Comparison of ENCODE assay signal across 8 cellular contexts in genomic region chr12:6536894-6537579, GRCh38. TPM values are rescaled to one million over a fixed set of nuclear protein-coding genes. Genes with fewer than 3 reads are reported as not detected.
DNase-seq lines count a peak whose midpoint lies in the region; ATAC-seq and TF ChIP-seq lines count a peak whose summit lies in the region.

No MANE protein-coding gene starts in this region.

- H3K4me1 Mint-ChIP-seq in effector memory CD8-positive, alpha-beta T cell (ENCODE audit: low read depth in 2 of 2) = peaks cover 56 to 57% of the 10 kb centered on the region in 2 donors

- no peaks in the 10 kb centered on the region for H3K27me3 ChIP-seq in GM06990 (replicated peaks; ENCODE audit: control insufficient read depth, insufficient read depth, low read length)
- no peaks in the 10 kb centered on the region for H3K27me3 ChIP-seq in Peyer's patch
- H3K27me3 ChIP-seq in prostate gland (replicated peaks; ENCODE audit: insufficient read depth) = no peaks in the 10 kb centered on the region

- no peak for TF ChIP-seq CTCF in GM06990 (IDR thresholded peaks at IDR 0.05; ENCODE audit: insufficient read depth, low read length, poor library complexity, severe bottlenecking)
- no peak for TF ChIP-seq CTCF in Peyer's patch (IDR thresholded peaks at IDR 0.05)
- TF ChIP-seq CTCF in prostate gland (IDR thresholded peaks at IDR 0.05) = no peak
- no peak for TF ChIP-seq CTCF in GM13977 (IDR thresholded peaks at IDR 0.05; ENCODE audit: extremely low read depth, insufficient read depth, missing control alignments)

- peak overlapping the region; percentile 100 for H3K27ac Mint-ChIP-seq in effector memory CD8-positive, alpha-beta T cell

- TF ChIP-seq POLR2A in Peyer's patch (IDR thresholded peaks at IDR 0.05) (no peak), prostate gland (IDR thresholded peaks at IDR 0.05) (no peak)

- H3K36me3 ChIP-seq in GM06990 (ENCODE audit: control insufficient read depth, insufficient read depth, low read length) (peaks cover 41% of the 10 kb centered on the region), Peyer's patch (peaks cover 0 to 33% (median 0%) of the 10 kb centered on the region in 3 donors), prostate gland (peaks cover 0 to 5% of the 10 kb centered on the region in 2 donors)

- H3K9me3 ChIP-seq in Peyer's patch (no peaks in the 10 kb centered on the region), prostate gland (no peaks in the 10 kb centered on the region)

- peak overlapping the region; percentile 97 for H3K4me3 ChIP-seq in GM06990 (replicated peaks; ENCODE audit: low read depth, low read length)
- H3K4me3 ChIP-seq in Peyer's patch = no peak overlapping the region
- no peak overlapping the region for H3K4me3 ChIP-seq in prostate gland

- in situ Hi-C loops in KBM-7 (cut with MboI; ENCODE audit: low pct_unique_long_range_greater_than_20kb, low sequenced_read_pairs) = no loop called here
- in situ Hi-C loops in GM13977 (cut with MboI; ENCODE audit: low pct_unique_long_range_greater_than_20kb, low sequenced_read_pairs, unreplicated experiment) = loop anchor here (10.0 kb wide), 1 partner anchor 112 kb away; no protein-coding TSS in a partner anchor

- H3K27ac ChIP-seq in Peyer's patch (peak overlapping the region; percentile 97 to 98 (median 98)), prostate gland (peak overlapping the region; percentile 65 to 90)

- WGBS in prostate gland = 60% methylated on average over 19 of the region's 19 CpGs

- H3K9me3 Mint-ChIP-seq in effector memory CD8-positive, alpha-beta T cell = no peaks in the 10 kb centered on the region

- H3K4me3 Mint-ChIP-seq in effector memory CD8-positive, alpha-beta T cell = peak overlapping the region; percentile 98 to 99

- intact Hi-C loops in prostate gland (cut with DNase I) = loop anchor here (5.0 kb wide), 1 partner anchor 210 kb away; no protein-coding TSS in a partner anchor

- peaks cover 75% of the 10 kb centered on the region for H3K36me3 Mint-ChIP-seq in effector memory CD8-positive, alpha-beta T cell (ENCODE audit: insufficient read depth)

- ATAC-seq in effector memory CD8-positive, alpha-beta T cell (replicated peaks) = no peak
- no peak for ATAC-seq in GM18502 (IDR thresholded peaks at IDR 0.05; ENCODE audit: poor library complexity, unreplicated experiment)

- H3K4me1 ChIP-seq in Peyer's patch (peaks cover 4 to 82% (median 38%) of the 10 kb centered on the region in 4 donors), prostate gland (replicated peaks) (peaks cover 12% of the 10 kb centered on the region)

- DNase-seq in GM06990 (ENCODE audit: extremely low read depth, insufficient read length) (no peak), Peyer's patch (no peak), prostate gland (ENCODE audit: low spot score) (no peak), KBM-7 (no peak), GM13977 (ENCODE audit: low spot score) (no peak), C1 segment of cervical spinal cord (lab: John Stamatoyannopoulos, UW) (no peak)
- DNase-seq in effector memory CD8-positive, alpha-beta T cell = no peak

- no peaks in the 10 kb centered on the region for H3K27me3 Mint-ChIP-seq in effector memory CD8-positive, alpha-beta T cell

RNA-seq across cellular contexts. Expression of gene GAPDH, which starts 2.7 kb away (rescaled TPM):
- total RNA-seq in Peyer's patch (1,000 to 10,000 TPM; 1,939 to 3,624 (median 2,830) TPM), prostate gland (1,000 to 10,000 TPM; 1,469 to 2,105 TPM)

RNA-seq across cellular contexts. Expression of gene IFFO1, which starts 18.8 kb away (rescaled TPM):
- total RNA-seq in Peyer's patch (10 to 100 TPM in 2 of 4 donors, 1 to 10 TPM in 2; 7.8 to 50.3 (median 9.5) TPM), prostate gland (10 to 100 TPM in 1 of 2 donors, 1 to 10 TPM in 1; 4.8 to 22.9 TPM)

RNA-seq across cellular contexts. Expression of gene NOP2, which starts 31.1 kb away (rescaled TPM):
- total RNA-seq in Peyer's patch = 100 to 1,000 TPM in 1 of 4 donors, 10 to 100 TPM in 3; 21.4 to 135 (median 43.6) TPM
- 10 to 100 TPM; 14.5 to 42.9 TPM for total RNA-seq in prostate gland

RNA-seq across cellular contexts. Expression of gene NCAPD2, which starts 43.1 kb away (rescaled TPM):
- 10 to 100 TPM; 26.1 to 86.6 (median 32.7) TPM for total RNA-seq in Peyer's patch
- 10 to 100 TPM; 86.7 to 99.0 TPM for total RNA-seq in prostate gland

RNA-seq across cellular contexts. Expression of gene MRPL51, which starts 44.0 kb away (rescaled TPM):
- total RNA-seq in Peyer's patch (10 to 100 TPM; 23.5 to 71.8 (median 61.6) TPM), prostate gland (10 to 100 TPM; 70.3 to 80.2 TPM)
